ENCODE assay signal across 8 cellular contexts in genomic region chr3:195954052-195954751, GRCh38. TPM values are rescaled to one million over a fixed set of nuclear protein-coding genes. Genes with fewer than 3 reads are reported as not detected.
A peak's percentile ranks its signal among the peaks of the same experiment; 100 is the strongest.
DNase-seq lines count a peak whose midpoint lies in the region; FAIRE-seq and TF ChIP-seq lines count a peak whose summit lies in the region.
"Not testable (repeated sequence)": the region's sequence is repeated elsewhere in the genome, so short reads cannot be mapped to it uniquely, and the experiment has no call there.

No MANE protein-coding gene starts in this region.

- H3K9me3 Mint-ChIP-seq in activated CD4-positive, alpha-beta T cell treated with anti-CD3 and anti-CD28 coated beads, Interleukin-2, amount 10 ng/mL, durations not matched to agents 24 days and 14 days = not testable (repeated sequence)

- not testable (repeated sequence) for H3K36me3 ChIP-seq in H7 (replicated peaks; ENCODE audit: control insufficient read depth, insufficient read depth, low read length); HUES64 (ENCODE audit: insufficient read depth, low read length); iPS DF 6.9 (ENCODE audit: control insufficient read depth, insufficient read depth, low read length); thyroid gland

- peak overlapping the region; percentile 79 for H3K4me3 Mint-ChIP-seq in activated CD4-positive, alpha-beta T cell treated with anti-CD3 and anti-CD28 coated beads, Interleukin-2, amount 10 ng/mL, durations not matched to agents 24 days and 14 days

- not testable (repeated sequence) for H3K27ac ChIP-seq in HUES64 (ENCODE audit: low read depth, low read length); iPS DF 6.9 (ENCODE audit: low read length); thyroid gland

- not testable (repeated sequence) for TF ChIP-seq CTCF in cardiac fibroblast (IDR thresholded peaks at IDR 0.05; ENCODE audit: low read depth, low read length); thyroid gland (IDR thresholded peaks at IDR 0.05)

- DNase-seq in GM12892 (ENCODE audit: insufficient read length) = peak; percentile 89
- peak; percentile 83 for DNase-seq in H7
- peak; percentile 96 for DNase-seq in activated CD4-positive, alpha-beta T cell treated with anti-CD3 and anti-CD28 coated beads, Interleukin-2, amount 10 ng/mL, durations not matched to agents 24 days and 14 days
- DNase-seq in cardiac fibroblast (ENCODE audit: low read depth in 2 of 2) = peak; percentile 27 to 32
- DNase-seq in iPS DF 6.9 (ENCODE audit: low read depth, low spot score) = peak; percentile 66
- peak; percentile 68 for DNase-seq in putamen (ENCODE audit: low spot score)
- DNase-seq in thyroid gland = peak; percentile 85 to 86

- H3K4me3 ChIP-seq in H7 (ENCODE audit: insufficient read depth, low read depth, low read length) = peak overlapping the region; percentile 37
- H3K4me3 ChIP-seq in HUES64 (ENCODE audit: low read length) = peak overlapping the region; percentile 56
- H3K4me3 ChIP-seq in cardiac fibroblast (replicated peaks in 1 of 2; ENCODE audit: low read depth in 2 of 2, low read length in 2 of 2) = peak overlapping the region in 1 of 2 donors; percentile 45
- H3K4me3 ChIP-seq in iPS DF 6.9 (ENCODE audit: low read length) = peak overlapping the region; percentile 28; the same call in 1 of the 2 replicates
- peak overlapping the region in 2 of 3 donors; percentile 6 to 32 for H3K4me3 ChIP-seq in thyroid gland (replicated peaks in 1 of 3)

- peaks cover 24% of the 10 kb centered on the region for H3K36me3 Mint-ChIP-seq in activated CD4-positive, alpha-beta T cell treated with anti-CD3 and anti-CD28 coated beads, Interleukin-2, amount 10 ng/mL, durations not matched to agents 24 days and 14 days (ENCODE audit: low read depth)

- 0% methylated on average over 42 of the region's 84 CpGs for WGBS in HUES64
- WGBS in iPS DF 6.9 (ENCODE audit: insufficient coverage, insufficient read length) = no CpG with 5 or more reads among the region's 84 CpGs
- 1% methylated on average over 24 of the region's 84 CpGs; no CpG with 5 or more reads in 1 of the 2 donors for WGBS in thyroid gland, 2 donors

- peak overlapping the region; percentile 84 for H3K27ac Mint-ChIP-seq in activated CD4-positive, alpha-beta T cell treated with anti-CD3 and anti-CD28 coated beads, Interleukin-2, amount 10 ng/mL, durations not matched to agents 24 days and 14 days

- not testable (repeated sequence) for H3K4me1 ChIP-seq in HUES64 (ENCODE audit: insufficient read depth, low read length); iPS DF 6.9 (ENCODE audit: control insufficient read depth, insufficient read depth, low read length); thyroid gland

- H3K27me3 Mint-ChIP-seq in activated CD4-positive, alpha-beta T cell treated with anti-CD3 and anti-CD28 coated beads, Interleukin-2, amount 10 ng/mL, durations not matched to agents 24 days and 14 days = not testable (repeated sequence)

- not testable (repeated sequence) for H3K27me3 ChIP-seq in H7 (ENCODE audit: control insufficient read depth, insufficient read depth, low read length); HUES64 (ENCODE audit: insufficient read depth, low read length); iPS DF 6.9 (ENCODE audit: control insufficient read depth, insufficient read depth, low read length); thyroid gland

- TF ChIP-seq POLR2A in GM12892 (IDR thresholded peaks at IDR 0.05; ENCODE audit: low read depth, low read length) (peak; percentile 54; the same call in 1 of the 2 replicates), thyroid gland (IDR thresholded peaks at IDR 0.05) (peak in 1 of 2 donors; percentile 26)

- H3K9me3 ChIP-seq in HUES64 (ENCODE audit: insufficient read depth, low read depth, low read length); iPS DF 6.9 (ENCODE audit: control insufficient read depth, insufficient read depth, low read length); thyroid gland: not testable (repeated sequence)

- not testable (repeated sequence) for FAIRE-seq in GM12892 (lab: Jason Lieb, UNC)

- H3K9ac ChIP-seq in HUES64 (ENCODE audit: low read depth, low read length) = 0 out of 2 replicates have a peak overlapping the region, but pooled peaks have one; percentile 47

- intact Hi-C loops in activated CD4-positive, alpha-beta T cell treated with anti-CD3 and anti-CD28 coated beads, Interleukin-2, amount 10 ng/mL, durations not matched to agents 24 days and 14 days (cut with micrococcal nuclease) = loop anchor here (10.0 kb wide), 1 partner anchor 49 kb away; the partner anchor contains the start of gene TNK2
- intact Hi-C loops in thyroid gland (cut with DNase I) = not testable (repeated sequence)

- peaks cover 32% of the 10 kb centered on the region for H3K4me1 Mint-ChIP-seq in activated CD4-positive, alpha-beta T cell treated with anti-CD3 and anti-CD28 coated beads, Interleukin-2, amount 10 ng/mL, durations not matched to agents 24 days and 14 days

RNA-seq across cellular contexts. Expression of gene TNK2, which starts 45.9 kb away (rescaled TPM):
- polyA plus RNA-seq in GM12892 (2012; ENCODE audit: missing spikeins) = 9.3 TPM
- total RNA-seq in H7 (2014; rRNA removed; shearing (Covaris generic)) = 30.3 and 30.5 TPM in 2 replicates
- polyA plus RNA-seq in HUES64 (2013, experiment 1 of 2) = 14.5 TPM
- 14.1 TPM for polyA plus RNA-seq in HUES64 (2013, experiment 2 of 2)
- total RNA-seq in activated CD4-positive, alpha-beta T cell treated with anti-CD3 and anti-CD28 coated beads, Interleukin-2, amount 10 ng/mL, durations not matched to agents 24 days and 14 days = 101 and 110 TPM in 2 replicates
- 10 to 100 TPM; 10.2 to 21.1 (median 12.7) TPM for total RNA-seq in thyroid gland

Comparison
In these comparisons a context has a peak if more than half of its experiments do, and no peak if none do; other contexts are left out.
1. DNase-seq: peak in every context shown above with its lines; median percentile 96 in activated CD4-positive, alpha-beta T cell treated with anti-CD3 and anti-CD28 coated beads, Interleukin-2, amount 10 ng/mL, durations not matched to agents 24 days and 14 days; 89 in GM12892; 86 in thyroid gland; 83 in H7; 68 in putamen; 66 in iPS DF 6.9; 30 in cardiac fibroblast.